In the genomic region with DNA sequence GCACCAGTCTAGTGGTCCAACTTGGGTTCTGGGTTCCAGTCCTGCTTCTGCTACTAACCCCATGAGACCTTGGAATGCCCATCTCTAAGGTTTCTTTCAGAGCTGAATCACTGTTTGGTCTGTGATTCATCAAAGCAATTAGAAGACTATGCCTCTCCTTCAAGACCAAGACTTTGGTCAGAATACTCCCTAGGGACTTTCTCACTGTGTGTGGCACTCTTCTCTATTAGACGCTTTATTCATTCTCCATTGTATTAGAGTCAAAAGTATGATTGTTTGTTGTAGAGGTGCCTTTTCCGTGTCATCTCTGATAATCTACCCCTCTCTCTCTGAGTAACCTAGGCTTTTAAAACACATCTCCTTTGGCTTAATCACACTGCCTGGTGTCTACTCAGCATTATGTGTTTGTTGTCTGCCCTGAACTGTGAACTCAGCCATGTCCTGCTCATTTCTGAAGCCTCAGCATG, we compare ENCODE assay signal across 10 cellular contexts.
DNase-seq lines count a peak whose midpoint lies in the region; ATAC-seq and TF ChIP-seq lines count a peak whose summit lies in the region.
"Had no signal": no experiment of that assay in that cellular context is flagged by ENCODE, and none has a peak within 500 bp of the region (broad histone marks: within the 10 kb centered on the region; RNA-seq: fewer than 3 reads in every experiment).

No MANE protein-coding gene starts in this region.

- H3K36me3 ChIP-seq in Panc1 (ENCODE audit: control insufficient read depth, insufficient read depth, low read length) (no peaks in the 10 kb centered on the region), esophagus muscularis mucosa (peaks cover 0 to 12% (median under 1%) of the 10 kb centered on the region in 4 donors), skeletal muscle satellite cell (ENCODE audit: insufficient read depth, low read length) (no peaks in the 10 kb centered on the region), spleen (no peaks in the 10 kb centered on the region)

- POLR2A ChIA-PET in Panc1 (lab: Charles Lee), result no interaction called here

- 76% methylated on average over 2 of the region's 2 CpGs for WGBS in esophagus muscularis mucosa
- 66 to 84% (median 77%) methylated on average over 2 of the region's 2 CpGs for WGBS in spleen, 5 donors

- H3K27ac ChIP-seq in Panc1 (ENCODE audit: low read length), result peak overlapping the region; percentile 54
- H3K27ac ChIP-seq in esophagus muscularis mucosa (replicated peaks in 1 of 4), result peak overlapping the region; percentile 67 to 98 (median 92)
- H3K27ac ChIP-seq in spleen, result peak overlapping the region in 1 of 8 donors; percentile 5

- peak overlapping the region; percentile 3 for H3K4me2 ChIP-seq in skeletal muscle satellite cell (ENCODE audit: low read length)

- H3K9ac ChIP-seq in skeletal muscle satellite cell (ENCODE audit: low read depth, low read length), result peak overlapping the region; percentile 2

- no peaks in the 10 kb centered on the region for H3K27me3 ChIP-seq in Panc1 (ENCODE audit: control insufficient read depth, insufficient read depth, low read length)
- H3K27me3 ChIP-seq in esophagus muscularis mucosa, result no peaks in the 10 kb centered on the region
- H3K27me3 ChIP-seq in skeletal muscle satellite cell (ENCODE audit: control insufficient read depth, insufficient read depth, low read length), result no peaks in the 10 kb centered on the region
- H3K27me3 ChIP-seq in spleen (replicated peaks in 1 of 7), result no peaks in the 10 kb centered on the region

- no peak overlapping the region for H3K4me3 ChIP-seq in Panc1 (ENCODE audit: low read depth in 2 of 2, low read length in 2 of 2)
- no peak overlapping the region for H3K4me3 ChIP-seq in esophagus muscularis mucosa
- no peak overlapping the region for H3K4me3 ChIP-seq in skeletal muscle satellite cell (ENCODE audit: low read length)
- H3K4me3 ChIP-seq in spleen, result no peak overlapping the region

- CTCF ChIA-PET in Panc1 (lab: Charles Lee), result no interaction called here

- in situ Hi-C loops in Panc1 (cut with HindIII; ENCODE audit: low pct_unique_long_range_greater_than_20kb, low sequenced_read_pairs), result no loop called here

- no peak for TF ChIP-seq POLR2A in esophagus muscularis mucosa (IDR thresholded peaks at IDR 0.05; ENCODE audit: low read depth)
- no peak for TF ChIP-seq POLR2A in spleen (IDR thresholded peaks at IDR 0.05)

- no peak for TF ChIP-seq CTCF in Panc1 (IDR thresholded peaks at IDR 0.05)
- TF ChIP-seq CTCF in esophagus muscularis mucosa (IDR thresholded peaks at IDR 0.05), result no peak
- no peak for TF ChIP-seq CTCF in spleen (IDR thresholded peaks at IDR 0.05 in 8 of 11, conservative IDR thresholded peaks at IDR 0.05 in 3 of 11)

- H3K9me3 ChIP-seq in Panc1 (ENCODE audit: control insufficient read depth, insufficient read depth, low read depth, low read length) (no peaks in the 10 kb centered on the region), esophagus muscularis mucosa (no peaks in the 10 kb centered on the region), skeletal muscle satellite cell (replicated peaks; ENCODE audit: low read length) (no peaks in the 10 kb centered on the region), spleen (no peaks in the 10 kb centered on the region)

- H3K4me1 ChIP-seq in Panc1 (ENCODE audit: control insufficient read depth, insufficient read depth, low read length) (peaks cover 31% of the 10 kb centered on the region), esophagus muscularis mucosa (peaks cover 30 to 100% (median 99%) of the 10 kb centered on the region in 4 donors), skeletal muscle satellite cell (ENCODE audit: control insufficient read depth, insufficient read depth, low read length) (peaks cover 47% of the 10 kb centered on the region), spleen (peaks cover 6 to 64% (median 22%) of the 10 kb centered on the region in 6 donors)

- peak; percentile 91 for ATAC-seq in Panc1

- intact Hi-C loops in Panc1 (cut with micrococcal nuclease; ENCODE audit: unreplicated experiment), result no loop called here
- intact Hi-C loops in esophagus muscularis mucosa (cut with DNase I), result no loop called here
- intact Hi-C loops in spleen (cut with DNase I; ENCODE audit: low total_unique reads), result no loop called here

- no peak for TF ChIP-seq EP300 in esophagus muscularis mucosa (IDR thresholded peaks at IDR 0.05)

- BruUV-seq in Panc1 (replicated peaks; lab: Mats Ljungman, UMichigan), result no TSS peak

- DNase-seq in GM04503 (ENCODE audit: low read depth), result peak; percentile 70
- no peak for DNase-seq in Panc1 (ENCODE audit: low read depth, low spot score)
- DNase-seq in esophagus muscularis mucosa (ENCODE audit: extremely low spot score), result no peak
- no peak for DNase-seq in NCI-H2171 treated with DMSO at 0.1 percent for 48 hours (lab: John Stamatoyannopoulos, UW)
- no peak for DNase-seq in NCI-H2107 (lab: John Stamatoyannopoulos, UW)
- no peak for DNase-seq in spleen
- DNase-seq in NCI-H146 treated with DMSO at 0.1 percent for 48 hours (lab: John Stamatoyannopoulos, UW; ENCODE audit: unreplicated experiment), result no peak
- DNase-seq: activated gamma-delta T cell, NCI-H526 treated with DMSO at 0.1 percent for 48 hours had no signal
